9 cellular contexts compared by ENCODE assay signal in the genomic region with DNA sequence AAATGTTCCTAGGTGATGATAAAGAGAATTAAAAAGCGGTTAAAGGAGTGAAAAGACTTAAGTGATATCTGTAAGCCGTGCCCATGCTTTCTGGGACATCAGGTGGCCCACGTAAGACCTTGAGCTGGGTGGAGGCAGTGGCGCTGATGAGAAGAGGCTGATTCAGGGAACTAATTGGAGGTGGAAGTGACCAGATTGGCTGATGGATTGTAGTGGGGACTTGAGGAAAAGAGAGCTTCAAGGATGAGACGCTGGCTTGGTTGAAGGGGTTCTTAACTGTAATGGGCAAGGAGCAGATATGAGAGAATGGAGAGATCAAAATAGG.
DNase-seq lines count a peak whose midpoint lies in the region; ATAC-seq and TF ChIP-seq lines count a peak whose summit lies in the region.
"Had no signal": no experiment of that assay in that cellular context is flagged by ENCODE, and none has a peak within 500 bp of the region (broad histone marks: within the 10 kb centered on the region; RNA-seq: fewer than 3 reads in every experiment).

No MANE protein-coding gene starts in this region.

- no peaks in the 10 kb centered on the region for H3K27me3 Mint-ChIP-seq in Calu3 (ENCODE audit: unreplicated experiment)
- no peaks in the 10 kb centered on the region for H3K27me3 Mint-ChIP-seq in effector memory CD8-positive, alpha-beta T cell

- H3K27me3 ChIP-seq in Loucy (ENCODE audit: insufficient read depth, low read length, poor library complexity, severe bottlenecking) (no peaks in the 10 kb centered on the region), ectodermal cell (ENCODE audit: control insufficient read depth, insufficient read depth, low read length, poor library complexity, severe bottlenecking) (peaks cover 20% of the 10 kb centered on the region), parathyroid adenoma (ENCODE audit: control insufficient read depth, insufficient read depth, low read length) (no peaks in the 10 kb centered on the region)

- H3K36me3 ChIP-seq in Loucy (ENCODE audit: insufficient read depth, low read length) (no peaks in the 10 kb centered on the region), ectodermal cell (ENCODE audit: control insufficient read depth, insufficient read depth, low read length) (no peaks in the 10 kb centered on the region), parathyroid adenoma (ENCODE audit: control insufficient read depth, insufficient read depth, low read length) (no peaks in the 10 kb centered on the region)

- H3K4me3 ChIP-seq in Loucy (ENCODE audit: low read length, poor library complexity, severe bottlenecking): peak overlapping the region; percentile 78
- H3K4me3 ChIP-seq in ectodermal cell (ENCODE audit: insufficient read depth, low read depth, low read length): peak overlapping the region; percentile 72
- H3K4me3 ChIP-seq in parathyroid adenoma (ENCODE audit: low read depth, low read length): no peak overlapping the region

- H4K20me1 ChIP-seq in Loucy (ENCODE audit: insufficient read depth, low read length, poor library complexity, severe bottlenecking): no peaks in the 10 kb centered on the region

- no peak overlapping the region for H3K27ac ChIP-seq in ectodermal cell (ENCODE audit: insufficient read depth, low read depth, low read length, poor library complexity, severe bottlenecking)
- H3K27ac ChIP-seq in parathyroid adenoma: peak overlapping the region; percentile 93

- H3K9me3 Mint-ChIP-seq in Calu3 (ENCODE audit: low read depth, unreplicated experiment): no peaks in the 10 kb centered on the region
- H3K9me3 Mint-ChIP-seq in effector memory CD8-positive, alpha-beta T cell: no peaks in the 10 kb centered on the region

- H3K4me1 Mint-ChIP-seq in Calu3 (ENCODE audit: low read depth, unreplicated experiment): peaks cover 19% of the 10 kb centered on the region
- peaks cover 9 to 16% of the 10 kb centered on the region in 2 donors for H3K4me1 Mint-ChIP-seq in effector memory CD8-positive, alpha-beta T cell (ENCODE audit: low read depth in 2 of 2)

- peaks cover 36% of the 10 kb centered on the region for H3K36me3 Mint-ChIP-seq in Calu3 (ENCODE audit: insufficient read depth, unreplicated experiment)
- peaks cover 3% of the 10 kb centered on the region for H3K36me3 Mint-ChIP-seq in effector memory CD8-positive, alpha-beta T cell (ENCODE audit: insufficient read depth)

- H2AFZ ChIP-seq in Loucy (ENCODE audit: low read length): peak overlapping the region; percentile 88; the same call in 1 of the 2 replicates
- peak overlapping the region; percentile 91 for H2AFZ ChIP-seq in parathyroid adenoma

- DNase-seq in Calu3 (no peak), HCEC 1CT (no peak), T-helper 9 cell (no peak)
- no peak for DNase-seq in effector memory CD8-positive, alpha-beta T cell
- DNase-seq: activated gamma-delta T cell had no signal

- H3K4me1 ChIP-seq in Loucy (ENCODE audit: insufficient read depth, low read length, poor library complexity, severe bottlenecking): peaks cover 14% of the 10 kb centered on the region
- peaks cover 13% of the 10 kb centered on the region for H3K4me1 ChIP-seq in ectodermal cell (ENCODE audit: control insufficient read depth, insufficient read depth, low read length)
- no peaks in the 10 kb centered on the region for H3K4me1 ChIP-seq in parathyroid adenoma

- BruUV-seq in Calu3 (replicated peaks; lab: Mats Ljungman, UMichigan): no TSS peak

- H3K9ac ChIP-seq in Loucy (ENCODE audit: low read depth, low read length, poor library complexity, severe bottlenecking) (peak overlapping the region; percentile 81), parathyroid adenoma (no peak overlapping the region)

- no peak overlapping the region for H3K4me3 Mint-ChIP-seq in Calu3 (ENCODE audit: low read depth, unreplicated experiment)
- peak overlapping the region in 1 of 2 donors; percentile 89 for H3K4me3 Mint-ChIP-seq in effector memory CD8-positive, alpha-beta T cell

- H3K27ac Mint-ChIP-seq in Calu3 (ENCODE audit: unreplicated experiment): peak overlapping the region; percentile 95
- H3K27ac Mint-ChIP-seq in effector memory CD8-positive, alpha-beta T cell: peak overlapping the region in 1 of 2 donors; percentile 90

- peaks cover 4% of the 10 kb centered on the region; the same call in 1 of the 2 replicates for H3F3A ChIP-seq in Loucy (ENCODE audit: low read depth)

- ATAC-seq in GM21390 (IDR thresholded peaks at IDR 0.05; ENCODE audit: unreplicated experiment): no peak
- no peak for ATAC-seq in effector memory CD8-positive, alpha-beta T cell (replicated peaks)

- CTCF ChIA-PET in Calu3 (lab: Charles Lee): interaction anchor here (0.7 kb wide), 2 partner anchors 13 to 20 kb away, joined by 3 read pairs; no protein-coding TSS in a partner anchor

- intact Hi-C loops in Calu3 (cut with micrococcal nuclease; ENCODE audit: unreplicated experiment): loop anchor here (5.0 kb wide), 1 partner anchor 69 kb away; the partner anchor contains the start of gene EP300

- no peaks in the 10 kb centered on the region for H3K9me2 ChIP-seq in Loucy (replicated peaks; ENCODE audit: low read depth, low read length)

- no peaks in the 10 kb centered on the region for H3K9me3 ChIP-seq in Loucy (ENCODE audit: insufficient read depth, low read depth, low read length)
- no peaks in the 10 kb centered on the region for H3K9me3 ChIP-seq in ectodermal cell (ENCODE audit: control insufficient read depth, low read length)
- H3K9me3 ChIP-seq in parathyroid adenoma (ENCODE audit: control insufficient read depth, low read length): no peaks in the 10 kb centered on the region

- WGBS in ectodermal cell, 2 experiments: 66 to 69% methylated on average over 5 of the region's 5 CpGs

- TF ChIP-seq CTCF in Calu3 (IDR thresholded peaks at IDR 0.05; ENCODE audit: unreplicated experiment) (no peak), Loucy (conservative IDR thresholded peaks at IDR 0.05; ENCODE audit: low read length) (no peak), parathyroid adenoma (IDR thresholded peaks at IDR 0.05) (no peak)

- H3K4me2 ChIP-seq in Loucy (ENCODE audit: low read depth, low read length, poor library complexity, severe bottlenecking) (peak overlapping the region; percentile 83), parathyroid adenoma (ENCODE audit: low read length) (no peak overlapping the region)

- H3K79me2 ChIP-seq in Loucy (ENCODE audit: insufficient read depth, low read length) (no peaks in the 10 kb centered on the region), parathyroid adenoma (no peaks in the 10 kb centered on the region)
